In genomic region chr10:88992945-88993537, GRCh38 we compare ENCODE assay signal across 11 cellular contexts. TPM values are rescaled to one million over a fixed set of nuclear protein-coding genes. Genes with fewer than 3 reads are reported as not detected.
DNase-seq lines count a peak whose midpoint lies in the region; ATAC-seq and TF ChIP-seq lines count a peak whose summit lies in the region.
"Had no signal": no experiment of that assay in that cellular context is flagged by ENCODE, and none has a peak within 500 bp of the region (broad histone marks: within the 10 kb centered on the region; RNA-seq: fewer than 3 reads in every experiment).

No MANE protein-coding gene starts in this region.

- ATAC-seq in IMR-90 (ENCODE audit: low read depth) (no peak), natural killer cell (no peak), GM21786 (IDR thresholded peaks at IDR 0.05; ENCODE audit: unreplicated experiment) (no peak), GM18498 (IDR thresholded peaks at IDR 0.05; ENCODE audit: unreplicated experiment) (no peak)
- ATAC-seq in central memory CD8-positive, alpha-beta T cell (replicated peaks; ENCODE audit: extremely low read depth, poor library complexity, severe bottlenecking): no peak

- 0 out of 22 replicates have a peak overlapping the region, but pooled peaks of 1 of the 11 experiments have one; percentile 5 for H3K27ac ChIP-seq in BLaER1 treated with 17β-estradiol and CSF1 and Interleukin-3, amounts not matched to agents 10 nM and 100 nM
- H3K27ac ChIP-seq in IMR-90 (ENCODE audit: insufficient read depth, low read length): no peak overlapping the region
- H3K27ac ChIP-seq: cardiac muscle cell had no signal

- POLR2A ChIA-PET in IMR-90 (lab: Charles Lee; ENCODE audit: unreplicated experiment): interaction anchor here (0.6 kb wide), 1 partner anchor 57 kb away, joined by 3 read pairs; no protein-coding TSS in a partner anchor

- peaks cover 0 to 4% (median 0%) of the 10 kb centered on the region in 11 experiments; a peak in 1 of 22 replicates for H3K27me3 ChIP-seq in BLaER1 treated with 17β-estradiol and CSF1 and Interleukin-3, amounts not matched to agents 10 nM and 100 nM
- H3K27me3 ChIP-seq in IMR-90 (ENCODE audit: control insufficient read depth, insufficient read depth, low read length): no peaks in the 10 kb centered on the region

- no peak overlapping the region for H4K91ac ChIP-seq in IMR-90 (ENCODE audit: insufficient read depth, low read depth, low read length)

- no peak overlapping the region for H3K18ac ChIP-seq in IMR-90 (ENCODE audit: low read depth, low read length)

- no peak overlapping the region for H2BK15ac ChIP-seq in IMR-90 (ENCODE audit: low read depth, low read length)

- DNase-seq in IMR-90: peak; percentile 54
- no peak for DNase-seq in central memory CD8-positive, alpha-beta T cell (ENCODE audit: low spot score in 2 of 2)
- no peak for DNase-seq in natural killer cell
- DNase-seq in COR-L47 (lab: John Stamatoyannopoulos, UW): no peak
- no peak for DNase-seq in NCI-H187 (lab: John Stamatoyannopoulos, UW)
- DNase-seq: NCI-H2107; stimulated activated CD4-positive, alpha-beta T cell treated with anti-CD3 and anti-CD28 coated beads, Interleukin-1b, Interleukin-23, amount 100 ng/mL, for 48 hours had no signal

- H3K9me3 Mint-ChIP-seq in central memory CD8-positive, alpha-beta T cell: no peaks in the 10 kb centered on the region
- H3K9me3 Mint-ChIP-seq in natural killer cell: no peaks in the 10 kb centered on the region

- BruUV-seq in IMR-90 (replicated peaks; lab: Mats Ljungman, UMichigan): no TSS peak

- H2AK5ac ChIP-seq in IMR-90 (ENCODE audit: low read depth, low read length): no peak overlapping the region

- no peak overlapping the region for H2AFZ ChIP-seq in IMR-90 (replicated peaks; ENCODE audit: low read length, poor library complexity)

- H2BK120ac ChIP-seq in IMR-90 (ENCODE audit: low read depth, low read length): no peak overlapping the region

- H3K4me1 ChIP-seq in BLaER1 treated with 17β-estradiol and CSF1 and Interleukin-3, amounts not matched to agents 10 nM and 100 nM: peaks cover 22 to 66% (median 29%) of the 10 kb centered on the region in 10 experiments
- H3K4me1 ChIP-seq in IMR-90 (ENCODE audit: control insufficient read depth, insufficient read depth, low read length): peaks cover 5% of the 10 kb centered on the region

- CTCF ChIA-PET in IMR-90 (lab: Yijun Ruan, JAX): interaction anchor here (0.6 to 1.1 kb wide), 2 partner anchors 221 to 429 kb away, joined by 3 read pairs; no protein-coding TSS in a partner anchor

- H4K5ac ChIP-seq in IMR-90 (ENCODE audit: low read depth, low read length): no peak overlapping the region

- H3K9me1 ChIP-seq in IMR-90 (ENCODE audit: insufficient read depth, low read length): no peaks in the 10 kb centered on the region

- H3K4me3 ChIP-seq in BLaER1 treated with 17β-estradiol and CSF1 and Interleukin-3, amounts not matched to agents 10 nM and 100 nM: peak overlapping the region in 4 of 10 experiments; percentile 70 to 94 (median 87); a peak in 7 of 20 replicates
- peak overlapping the region; percentile 35 for H3K4me3 ChIP-seq in IMR-90 (ENCODE audit: insufficient read depth, low read depth, low read length)
- H3K4me3 ChIP-seq: cardiac muscle cell had no signal

- H3K23ac ChIP-seq in IMR-90 (ENCODE audit: low read depth, low read length): peak overlapping the region; percentile 41; the same call in 1 of the 2 replicates

- TF ChIP-seq CTCF in IMR-90 (conservative IDR thresholded peaks at IDR 0.05; ENCODE audit: low read depth, low read length) (no peak), natural killer cell (IDR thresholded peaks at IDR 0.05) (no peak)

- peaks cover 32% of the 10 kb centered on the region for H3K36me3 Mint-ChIP-seq in central memory CD8-positive, alpha-beta T cell (ENCODE audit: insufficient read depth)
- no peaks in the 10 kb centered on the region for H3K36me3 Mint-ChIP-seq in natural killer cell

- in situ Hi-C loops in IMR-90 (cut with MboI; ENCODE audit: low sequenced_read_pairs): no loop called here

- TF ChIP-seq POLR2A in IMR-90 (IDR thresholded peaks at IDR 0.05; ENCODE audit: low read depth, low read length): no peak

- H3K56ac ChIP-seq in IMR-90 (ENCODE audit: extremely low read depth, insufficient read depth, low read length): no peak overlapping the region

- peaks cover 71% of the 10 kb centered on the region for H3K4me1 Mint-ChIP-seq in central memory CD8-positive, alpha-beta T cell
- H3K4me1 Mint-ChIP-seq in natural killer cell: peaks cover 50 to 59% of the 10 kb centered on the region in 2 donors

- peak overlapping the region; percentile 97 for H3K4me3 Mint-ChIP-seq in central memory CD8-positive, alpha-beta T cell
- H3K4me3 Mint-ChIP-seq in natural killer cell: peak overlapping the region; percentile 90

- no peaks in the 10 kb centered on the region for H3K27me3 Mint-ChIP-seq in central memory CD8-positive, alpha-beta T cell
- H3K27me3 Mint-ChIP-seq in natural killer cell (ENCODE audit: low read depth in 2 of 2): no peaks in the 10 kb centered on the region

- no peak overlapping the region for H4K8ac ChIP-seq in IMR-90 (ENCODE audit: low read depth in 2 of 2, low read length in 2 of 2)

- dilution Hi-C loops in IMR-90 (cut with HindIII; ENCODE audit: low sequenced_read_pairs, unreplicated experiment): no loop called here

- H3K4me2 ChIP-seq in BLaER1 treated with 17β-estradiol and CSF1 and Interleukin-3, amounts not matched to agents 10 nM and 100 nM: peak overlapping the region in 7 of 11 experiments; percentile 14 to 99 (median 93); a peak in 10 of 22 replicates
- H3K4me2 ChIP-seq in IMR-90 (ENCODE audit: low read depth, low read length): peak overlapping the region; percentile 79

- intact Hi-C loops in IMR-90 (cut with micrococcal nuclease): no loop called here
- intact Hi-C loops in natural killer cell (cut with micrococcal nuclease): loop anchor here (5.0 kb wide), 2 partner anchors 156 to 1176 kb away; partner anchors contain the start of gene ATAD1

- H2BK5ac ChIP-seq in IMR-90 (ENCODE audit: low read depth, low read length, poor library complexity, severe bottlenecking): peak overlapping the region; percentile 35

- 59% methylated on average over 2 of the region's 3 CpGs; no CpG with 5 or more reads in 1 of the 2 experiments for WGBS in IMR-90 (ENCODE audit: extremely low coverage in 2 of 2, insufficient read length in 1 of 2), 2 experiments

- H2BK20ac ChIP-seq in IMR-90 (ENCODE audit: low read depth, low read length): no peak overlapping the region

- peak overlapping the region; percentile 95 for H3K27ac Mint-ChIP-seq in central memory CD8-positive, alpha-beta T cell (ENCODE audit: low read depth)
- H3K27ac Mint-ChIP-seq in natural killer cell: peak overlapping the region; percentile 95 to 96

- peaks cover 0 to 13% (median 0%) of the 10 kb centered on the region in 11 experiments; a peak in 3 of 22 replicates for H3K36me3 ChIP-seq in BLaER1 treated with 17β-estradiol and CSF1 and Interleukin-3, amounts not matched to agents 10 nM and 100 nM
- H3K36me3 ChIP-seq in IMR-90 (ENCODE audit: control insufficient read depth, insufficient read depth, low read length): no peaks in the 10 kb centered on the region
- H3K36me3 ChIP-seq: cardiac muscle cell had no signal

- no peaks in the 10 kb centered on the region for H3K9me3 ChIP-seq in BLaER1 treated with 17β-estradiol and CSF1 and Interleukin-3, amounts not matched to agents 10 nM and 100 nM (replicated peaks in 1 of 11)
- H3K9me3 ChIP-seq in IMR-90 (ENCODE audit: control insufficient read depth, insufficient read depth, low read length): no peaks in the 10 kb centered on the region

- peak overlapping the region; percentile 64 for H3K14ac ChIP-seq in IMR-90 (replicated peaks; ENCODE audit: low read depth, low read length)

- peak overlapping the region in 3 of 11 experiments; percentile 85 to 92 (median 89); a peak in 6 of 22 replicates for H3K9ac ChIP-seq in BLaER1 treated with 17β-estradiol and CSF1 and Interleukin-3, amounts not matched to agents 10 nM and 100 nM
- peak overlapping the region; percentile 23 for H3K9ac ChIP-seq in IMR-90 (ENCODE audit: low read depth, low read length)

- TF ChIP-seq RAD21 in IMR-90 (IDR thresholded peaks at IDR 0.05; ENCODE audit: low read length): no peak

- H4K20me1 ChIP-seq in BLaER1 treated with 17β-estradiol and CSF1 and Interleukin-3, amounts not matched to agents 10 nM and 100 nM: peaks cover 0 to 47% (median 0%) of the 10 kb centered on the region in 11 experiments; a peak in 6 of 22 replicates
- H4K20me1 ChIP-seq in IMR-90 (ENCODE audit: insufficient read depth, low read length): peaks cover 7% of the 10 kb centered on the region; the same call in 1 of the 2 replicates

- H2AK9ac ChIP-seq in IMR-90 (replicated peaks; ENCODE audit: low read depth, low read length, poor library complexity): no peak overlapping the region

- H3K4ac ChIP-seq in IMR-90 (ENCODE audit: low read depth, low read length): no peak overlapping the region

- H3K79me1 ChIP-seq in IMR-90 (ENCODE audit: low read depth in 1 of 2, low read length in 2 of 2): peaks cover 32 to 74% of the 10 kb centered on the region in 2 experiments

TF ChIP-seq in IMR-90, 13 proteins besides CTCF, POLR2A, EP300 and RAD21:
- TF ChIP-seq MAFK (IDR thresholded peaks at IDR 0.05; ENCODE audit: low read depth, low read length): peak; percentile 62
- TF ChIP-seq, protein P1, sequence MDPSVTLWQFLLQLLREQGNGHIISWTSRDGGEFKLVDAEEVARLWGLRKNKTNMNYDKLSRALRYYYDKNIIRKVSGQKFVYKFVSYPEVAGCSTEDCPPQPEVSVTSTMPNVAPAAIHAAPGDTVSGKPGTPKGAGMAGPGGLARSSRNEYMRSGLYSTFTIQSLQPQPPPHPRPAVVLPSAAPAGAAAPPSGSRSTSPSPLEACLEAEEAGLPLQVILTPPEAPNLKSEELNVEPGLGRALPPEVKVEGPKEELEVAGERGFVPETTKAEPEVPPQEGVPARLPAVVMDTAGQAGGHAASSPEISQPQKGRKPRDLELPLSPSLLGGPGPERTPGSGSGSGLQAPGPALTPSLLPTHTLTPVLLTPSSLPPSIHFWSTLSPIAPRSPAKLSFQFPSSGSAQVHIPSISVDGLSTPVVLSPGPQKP (IDR thresholded peaks at IDR 0.05; ENCODE audit: borderline replicate concordance, low read depth, low read length): no peak
TF ChIP-seq in IMR-90: peak in this region for 1.

RNA-seq across cellular contexts. Expression of gene FAS, which starts 2.4 kb away (rescaled TPM):
- total RNA-seq in IMR-90 (2012; rRNA removed) (53.8 and 54.7 TPM in 2 replicates), natural killer cell (10 to 100 TPM; 17.3 to 29.9 (median 26.5) TPM)
- polyA plus RNA-seq in IMR-90 (2012; rRNA removed): 31.1 and 34.3 TPM in 2 replicates
- polyA plus RNA-seq in IMR-90 (2012; cell fraction: cytosol; rRNA removed): 11.6 and 17.5 TPM in 2 replicates
- polyA plus RNA-seq in IMR-90 (2012; cell fraction: nucleus; rRNA removed; ENCODE audit: low replicate concordance): 7.6 and 49.3 TPM in 2 replicates

RNA-seq across cellular contexts. Expression of gene ACTA2, which starts 40.5 kb away (rescaled TPM):
- 757 and 978 TPM in 2 replicates for total RNA-seq in IMR-90 (2012; rRNA removed)
- 1,117 and 1,235 TPM in 2 replicates for polyA plus RNA-seq in IMR-90 (2012; rRNA removed)
- 948 and 1,147 TPM in 2 replicates for polyA plus RNA-seq in IMR-90 (2012; cell fraction: cytosol; rRNA removed)
- 396 and 625 TPM in 2 replicates for polyA plus RNA-seq in IMR-90 (2012; cell fraction: nucleus; rRNA removed; ENCODE audit: low replicate concordance)
- 10 to 100 TPM in 1 of 3 donors, 1 to 10 TPM in 2; 5.0 to 13.1 (median 7.4) TPM for total RNA-seq in natural killer cell

Comparison
In these comparisons a context has a peak if more than half of its experiments do, and no peak if none do; other contexts are left out.
1. RNA of gene ACTA2, which starts 40.5 kb away (total RNA-seq): 757 to 978 TPM in IMR-90; 5.0 to 13.1 TPM in natural killer cell; every median in the first group is over 10 times any median in the second.